Comparison of ENCODE assay signal across 13 cellular contexts in the genomic region with DNA sequence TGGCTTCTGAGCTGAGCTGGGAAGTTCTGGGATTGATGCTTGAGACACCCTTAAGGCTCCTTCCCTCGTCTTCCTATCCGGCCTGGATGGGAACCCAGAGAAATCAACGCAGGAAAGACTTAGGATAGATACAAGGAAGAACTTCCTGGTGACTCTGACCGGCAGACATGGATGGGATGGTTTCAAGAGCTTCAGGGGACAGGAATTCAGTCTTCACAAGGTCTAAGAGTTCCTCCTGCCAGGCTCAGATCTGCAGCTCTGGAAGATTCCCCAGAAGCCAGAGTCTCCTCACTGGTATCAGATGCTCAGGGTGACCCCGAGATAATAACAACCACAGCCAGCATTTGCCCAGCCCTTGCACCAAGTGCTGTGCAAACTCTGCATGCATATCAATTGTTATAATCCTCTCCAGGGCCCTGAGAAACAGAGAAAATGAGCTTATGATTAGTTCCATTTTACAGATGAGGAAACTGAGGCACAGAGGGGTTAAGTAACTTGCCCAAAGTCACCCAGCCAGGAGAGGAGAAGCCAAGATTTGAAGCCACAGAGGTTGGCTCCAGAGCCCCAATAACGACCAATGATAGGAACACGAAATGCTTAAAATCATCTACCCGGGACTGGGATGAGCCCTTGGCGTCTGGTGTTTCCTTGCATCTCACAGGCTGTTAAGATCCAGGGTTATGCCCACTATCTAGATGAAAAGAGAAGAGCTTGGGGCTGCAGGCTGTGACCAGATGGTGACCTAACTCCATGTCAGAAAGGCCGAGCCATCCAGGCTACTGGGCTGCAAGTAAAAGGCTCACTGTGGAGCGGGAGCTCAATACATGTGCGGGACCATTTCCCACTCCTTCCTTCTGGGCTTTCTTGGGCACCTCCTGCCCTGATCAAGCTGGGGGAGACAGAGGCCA.
DNase-seq lines count a peak whose midpoint lies in the region; ATAC-seq, FAIRE-seq and TF ChIP-seq lines count a peak whose summit lies in the region.
"Had no signal": no experiment of that assay in that cellular context is flagged by ENCODE, and none has a peak within 500 bp of the region (broad histone marks: within the 10 kb centered on the region; RNA-seq: fewer than 3 reads in every experiment).

No MANE protein-coding gene starts in this region.

- ATAC-seq in pancreas (no peak), HG03039 (IDR thresholded peaks at IDR 0.05; ENCODE audit: unreplicated experiment) (no peak)
- ATAC-seq: activated T-cell treated with anti-CD3 and anti-CD28 coated beads, Interleukin-2, amount 50 U/mL, for 72 hours had no signal

- H3K27me3 ChIP-seq in fibroblast of lung (ENCODE audit: control insufficient read depth, insufficient read depth, low read length) = no peaks in the 10 kb centered on the region
- no peaks in the 10 kb centered on the region for H3K27me3 ChIP-seq in pancreas
- H3K27me3 ChIP-seq: BE2C had no signal

- H3K36me3 ChIP-seq in fibroblast of lung (ENCODE audit: control insufficient read depth, insufficient read depth, low read length) (no peaks in the 10 kb centered on the region), pancreas (peaks cover 0 to 7% (median 0%) of the 10 kb centered on the region in 3 donors)
- H3K36me3 ChIP-seq: BE2C had no signal

- no peak overlapping the region for H3K9ac ChIP-seq in fibroblast of lung (ENCODE audit: insufficient read depth, low read length)

- peaks cover 4% of the 10 kb centered on the region for H3K79me2 ChIP-seq in fibroblast of lung (ENCODE audit: control insufficient read depth, insufficient read depth, low read length)

- FAIRE-seq in pancreas (lab: Jason Lieb, UNC) = no peak

- WGBS in pancreas, 2 donors = 88 to 93% methylated on average over 12 of the region's 12 CpGs

- no peak overlapping the region for H2AFZ ChIP-seq in fibroblast of lung (ENCODE audit: low read length)

- H3K27ac ChIP-seq in 22Rv1 (peak overlapping the region; percentile 100), RWPE1 (peak overlapping the region; percentile 100), fibroblast of lung (ENCODE audit: insufficient read depth, low read length) (peak overlapping the region; percentile 51), pancreas (peak overlapping the region; percentile 7 to 96 (median 63))

- POLR2A ChIA-PET in RWPE1 (lab: Yijun Ruan, JAX; ENCODE audit: low non-redundant PET) = interaction anchor here (0.5 kb wide), 1 partner anchor 155 kb away, joined by 5 read pairs; no protein-coding TSS in a partner anchor

- no peaks in the 10 kb centered on the region for H4K20me1 ChIP-seq in fibroblast of lung (ENCODE audit: control insufficient read depth, extremely low read depth, insufficient read depth, low read length)

- no peaks in the 10 kb centered on the region for H3K9me3 ChIP-seq in fibroblast of lung (ENCODE audit: control insufficient read depth, insufficient read depth, low read depth, low read length)
- no peaks in the 10 kb centered on the region for H3K9me3 ChIP-seq in pancreas
- H3K9me3 ChIP-seq: BE2C, spleen had no signal

- CTCF ChIA-PET in RWPE1 (lab: Yijun Ruan, JAX) = interaction anchor here (0.5 to 1.0 kb wide), 5 partner anchors 123 to 362 kb away, joined by 3 to 5 read pairs (median 3); no protein-coding TSS in a partner anchor

- DNase-seq in RWPE1 (ENCODE audit: low spot score) (no peak), fibroblast of lung (ENCODE audit: low read depth in 2 of 2) (no peak), pancreas (peak in 1 of 6 donors; percentile 26), NCI-H1930 (lab: John Stamatoyannopoulos, UW) (no peak), cerebellum (ENCODE audit: low spot score) (no peak), GM19238 (ENCODE audit: insufficient read length, low spot score) (no peak)
- DNase-seq: activated T-cell treated with anti-CD3 and anti-CD28 coated beads, Interleukin-2, amount 50 U/mL, for 72 hours; KBM-7; NCI-H2107; spleen had no signal

- H3K4me1 ChIP-seq in fibroblast of lung (ENCODE audit: control insufficient read depth, extremely low read depth, insufficient read depth, low read length) (peaks cover 23% of the 10 kb centered on the region), pancreas (peaks cover 4 to 24% (median 22%) of the 10 kb centered on the region in 3 donors)

- H3K4me2 ChIP-seq in fibroblast of lung (ENCODE audit: extremely low read depth, insufficient read depth, low read length) = no peak overlapping the region

- TF ChIP-seq CTCF in 22Rv1 (IDR thresholded peaks at IDR 0.05) = no peak
- no peak for TF ChIP-seq CTCF in RWPE1 (conservative IDR thresholded peaks at IDR 0.05; ENCODE audit: low read depth)
- no peak for TF ChIP-seq CTCF in fibroblast of lung (conservative IDR thresholded peaks at IDR 0.05 in 1 of 2, IDR thresholded peaks at IDR 0.05 in 1 of 2; ENCODE audit: low read depth in 1 of 2, low read length in 2 of 2)
- no peak for TF ChIP-seq CTCF in pancreas (IDR thresholded peaks at IDR 0.05)

- H3K4me3 ChIP-seq in fibroblast of lung (replicated peaks in 1 of 4; ENCODE audit: control extremely low read depth in 1 of 4, insufficient read depth in 1 of 4, low read depth in 3 of 4, low read length in 4 of 4) (no peak overlapping the region), pancreas (no peak overlapping the region)
- H3K4me3 ChIP-seq: spleen had no signal

- intact Hi-C loops in pancreas (cut with DNase I) = loop anchor here in 1 of 3 donors (5.0 kb wide), 1 partner anchor 61 kb away; no protein-coding TSS in a partner anchor
